ENCODE assay signal across 10 cellular contexts in the genomic region with DNA sequence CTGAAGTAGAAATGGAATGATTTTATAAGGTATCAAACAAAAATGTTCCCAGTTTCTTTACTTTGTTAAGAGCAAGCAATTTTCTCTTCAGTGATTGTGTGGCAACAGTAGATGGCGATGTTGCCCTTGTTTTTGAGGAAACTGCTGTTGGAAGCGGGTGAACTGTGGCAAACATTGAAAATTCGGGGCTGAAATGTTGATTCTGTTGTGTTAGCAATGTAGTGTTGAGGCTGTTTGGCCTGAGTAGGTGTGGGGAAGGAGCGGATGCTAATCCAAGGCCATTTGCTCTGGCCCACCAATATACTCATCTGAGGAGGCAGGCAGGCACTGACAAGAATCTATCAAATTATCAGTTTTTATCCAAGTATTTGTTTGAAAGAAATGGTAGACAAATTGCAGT.
DNase-seq lines count a peak whose midpoint lies in the region; ATAC-seq, FAIRE-seq and TF ChIP-seq lines count a peak whose summit lies in the region.
"Had no signal": no experiment of that assay in that cellular context is flagged by ENCODE, and none has a peak within 500 bp of the region (broad histone marks: within the 10 kb centered on the region; RNA-seq: fewer than 3 reads in every experiment).

No MANE protein-coding gene starts in this region.

- DNase-seq in NCI-H1436 (lab: John Stamatoyannopoulos, UW) (peak; percentile 41), NCI-H1436 treated with DMSO at 0.1 percent for 48 hours (lab: John Stamatoyannopoulos, UW) (no peak), NCI-H1105 (lab: John Stamatoyannopoulos, UW) (peak; percentile 27), epithelial cell of esophagus (ENCODE audit: low read depth) (peak; percentile 77)
- DNase-seq: activated naive CD8-positive, alpha-beta T cell treated with anti-CD3 and anti-CD28 coated beads, Interleukin-2, amount 10 ng/mL, durations not matched to agents 7 days and 5 days had no signal

- peaks cover 8% of the 10 kb centered on the region for H3K27me3 Mint-ChIP-seq in nephron (ENCODE audit: low read depth)

- H3K36me3 Mint-ChIP-seq in nephron (ENCODE audit: low read depth), result no peaks in the 10 kb centered on the region
- H3K36me3 Mint-ChIP-seq: activated naive CD8-positive, alpha-beta T cell treated with anti-CD3 and anti-CD28 coated beads, Interleukin-2, amount 10 ng/mL, durations not matched to agents 7 days and 5 days; CD8-positive, alpha-beta memory T cell had no signal

- H3K4me3 Mint-ChIP-seq in nephron, result no peak overlapping the region
- H3K4me3 Mint-ChIP-seq: activated naive CD8-positive, alpha-beta T cell treated with anti-CD3 and anti-CD28 coated beads, Interleukin-2, amount 10 ng/mL, durations not matched to agents 7 days and 5 days; CD8-positive, alpha-beta memory T cell had no signal

- TF ChIP-seq CTCF in epithelial cell of esophagus (IDR thresholded peaks at IDR 0.05; ENCODE audit: insufficient read depth, low read depth, low read length, missing control alignments), result peak; percentile 80
- peak; percentile 84 to 86 (median 86) for TF ChIP-seq CTCF in nephron (IDR thresholded peaks at IDR 0.05; ENCODE audit: unreplicated experiment in 3 of 3)

- ATAC-seq in GM21717 (IDR thresholded peaks at IDR 0.05; ENCODE audit: unreplicated experiment), result peak; percentile 62
- no peak for ATAC-seq in HG02623 (IDR thresholded peaks at IDR 0.05; ENCODE audit: unreplicated experiment)

- H3K4me3 ChIP-seq in epithelial cell of esophagus (ENCODE audit: low read length), result no peak overlapping the region

- peaks cover 5% of the 10 kb centered on the region for H3K4me1 Mint-ChIP-seq in nephron

- FAIRE-seq in TTC549 (lab: Jason Lieb, UNC), result peak; percentile 85

- no peaks in the 10 kb centered on the region for H3K9me3 Mint-ChIP-seq in nephron
- H3K9me3 Mint-ChIP-seq: activated naive CD8-positive, alpha-beta T cell treated with anti-CD3 and anti-CD28 coated beads, Interleukin-2, amount 10 ng/mL, durations not matched to agents 7 days and 5 days; CD8-positive, alpha-beta memory T cell had no signal

- peak overlapping the region in 2 of 3 experiments; percentile 3 to 38 for H3K27ac Mint-ChIP-seq in nephron
- H3K27ac Mint-ChIP-seq: activated naive CD8-positive, alpha-beta T cell treated with anti-CD3 and anti-CD28 coated beads, Interleukin-2, amount 10 ng/mL, durations not matched to agents 7 days and 5 days had no signal
